21 cellular contexts compared by ENCODE assay signal in genomic region chr15:97026781-97027180, GRCh38.
"Had no signal": no experiment of that assay in that cellular context is flagged by ENCODE, and none has a peak within 500 bp of the region (broad histone marks: within the 10 kb centered on the region; RNA-seq: fewer than 3 reads in every experiment).

No MANE protein-coding gene starts in this region.

- H3K27ac Mint-ChIP-seq: activated CD8-positive, alpha-beta T cell treated with anti-CD3 and anti-CD28 coated beads, Interleukin-2, amount 10 ng/mL, durations not matched to agents 7 days and 5 days; activated naive CD4-positive, alpha-beta T cell treated with anti-CD3 and anti-CD28 coated beads, Interleukin-2, amount 50 U/mL, for 72 hours; activated T-cell treated with anti-CD3 and anti-CD28 coated beads, Interleukin-2, amount 50 U/mL, for 24 hours; activated T-helper 17 cell treated with anti-CD3 and anti-CD28 coated beads, Interleukin-2, amount 50 U/mL, for 72 hours; natural killer cell had no signal

- DNase-seq: activated CD4-positive, alpha-beta T cell treated with anti-CD3 and anti-CD28 coated beads, Interleukin-2, amount 50 U/mL, for 1 hour; activated CD4-positive, CD25-positive, alpha-beta regulatory T cell treated with anti-CD3 and anti-CD28 coated beads, Interleukin-2, amount 50 U/mL, for 72 hours; activated CD8-positive, alpha-beta T cell treated with anti-CD3 and anti-CD28 coated beads, Interleukin-2, amount 10 ng/mL, durations not matched to agents 7 days and 5 days; activated T-cell treated with anti-CD3 and anti-CD28 coated beads, Interleukin-2, amount 50 U/mL, for 24 hours; aorta; esophagus squamous epithelium; gastrocnemius medialis; kidney; left lung; mammary epithelial cell; midbrain; natural killer cell; psoas muscle; stimulated activated CD4-positive, alpha-beta T cell treated with anti-CD3 and anti-CD28 coated beads, Interleukin-4, amount 100 ng/mL, for 24 hours; stimulated activated naive CD8-positive, alpha-beta T cell treated with anti-CD3 and anti-CD28 coated beads, Interleukin-15, Interleukin-2, amounts not matched to agents 100 U/mL and 50 U/mL, for 24 hours; thyroid gland had no signal

- H3K27me3 Mint-ChIP-seq: activated T-cell treated with anti-CD3 and anti-CD28 coated beads, Interleukin-2, amount 50 U/mL, for 24 hours; activated T-helper 17 cell treated with anti-CD3 and anti-CD28 coated beads, Interleukin-2, amount 50 U/mL, for 72 hours had no signal

- H3K36me3 ChIP-seq: esophagus squamous epithelium, gastrocnemius medialis, left lung, right atrium auricular region, thyroid gland had no signal

- ATAC-seq: activated CD8-positive, alpha-beta T cell treated with anti-CD3 and anti-CD28 coated beads, Interleukin-2, amount 10 ng/mL, durations not matched to agents 7 days and 5 days; activated naive CD4-positive, alpha-beta T cell treated with anti-CD3 and anti-CD28 coated beads, Interleukin-2, amount 50 U/mL, for 72 hours; activated T-helper 17 cell treated with anti-CD3 and anti-CD28 coated beads, Interleukin-2, amount 50 U/mL, for 72 hours; gastrocnemius medialis; left lung; natural killer cell; psoas muscle; stimulated activated naive CD8-positive, alpha-beta T cell treated with anti-CD3 and anti-CD28 coated beads, Interleukin-15, Interleukin-2, amounts not matched to agents 100 U/mL and 50 U/mL, for 24 hours had no signal

- H3K27ac ChIP-seq: coronary artery, esophagus squamous epithelium, gastrocnemius medialis, left lung, psoas muscle, right atrium auricular region, thyroid gland, VCaP had no signal

- H3K4me1 Mint-ChIP-seq: activated T-helper 17 cell treated with anti-CD3 and anti-CD28 coated beads, Interleukin-2, amount 50 U/mL, for 72 hours; natural killer cell had no signal

- H3K9me3 ChIP-seq: gastrocnemius medialis, psoas muscle, thyroid gland had no signal

- H3K4me3 Mint-ChIP-seq: activated CD8-positive, alpha-beta T cell treated with anti-CD3 and anti-CD28 coated beads, Interleukin-2, amount 10 ng/mL, durations not matched to agents 7 days and 5 days; activated T-cell treated with anti-CD3 and anti-CD28 coated beads, Interleukin-2, amount 50 U/mL, for 24 hours; activated T-helper 17 cell treated with anti-CD3 and anti-CD28 coated beads, Interleukin-2, amount 50 U/mL, for 72 hours; natural killer cell had no signal

- H3K4me3 ChIP-seq: coronary artery, esophagus squamous epithelium, gastrocnemius medialis, left lung, psoas muscle, right atrium auricular region, thyroid gland had no signal

- H3K27me3 ChIP-seq: esophagus squamous epithelium, gastrocnemius medialis, left lung, right atrium auricular region, thyroid gland had no signal

- H3K36me3 Mint-ChIP-seq: activated naive CD4-positive, alpha-beta T cell treated with anti-CD3 and anti-CD28 coated beads, Interleukin-2, amount 50 U/mL, for 72 hours; natural killer cell had no signal

- H3K4me1 ChIP-seq: esophagus squamous epithelium, gastrocnemius medialis, left lung, psoas muscle, right atrium auricular region, thyroid gland had no signal
